Comparison of ENCODE assay signal across 14 cellular contexts in genomic region chr9:9612755-9613154, GRCh38.
A peak's percentile ranks its signal among the peaks of the same experiment; 100 is the strongest.
DNase-seq lines count a peak whose midpoint lies in the region; ATAC-seq and TF ChIP-seq lines count a peak whose summit lies in the region.
"Had no signal": no experiment of that assay in that cellular context is flagged by ENCODE, and none has a peak within 500 bp of the region (broad histone marks: within the 10 kb centered on the region; RNA-seq: fewer than 3 reads in every experiment).

No MANE protein-coding gene starts in this region.

- 0 out of 2 replicates have a peak overlapping the region, but pooled peaks have one; percentile 8 for H3K4me3 ChIP-seq in MM.1S (ENCODE audit: low read length)
- H3K4me3 ChIP-seq: esophagus muscularis mucosa had no signal

- H3K9me3 ChIP-seq in MM.1S (replicated peaks; ENCODE audit: insufficient read depth, low read length) = 0 out of 2 replicates have a peak, but pooled peaks cover 3% of the 10 kb centered on the region
- H3K9me3 ChIP-seq: esophagus muscularis mucosa had no signal

- no peaks in the 10 kb centered on the region for H3K27me3 ChIP-seq in MM.1S (replicated peaks; ENCODE audit: insufficient read depth, low read length)
- H3K27me3 ChIP-seq: esophagus muscularis mucosa had no signal

- H3K4me2 ChIP-seq in MM.1S (ENCODE audit: low read depth, low read length) = peak overlapping the region; percentile 58

- H3F3A ChIP-seq in MM.1S (ENCODE audit: insufficient read depth, low read length) = peaks cover 30% of the 10 kb centered on the region

- DNase-seq in MM.1S (peak; percentile 67), iPS-NIHi7 (ENCODE audit: extremely low spot score) (no peak), SIG-M5 (lab: John Stamatoyannopoulos, UW) (no peak), NCI-H1105 (lab: John Stamatoyannopoulos, UW) (no peak)
- no peak for DNase-seq in activated naive CD4-positive, alpha-beta T cell treated with anti-CD3 and anti-CD28 coated beads, Interleukin-2, amount 50 U/mL, for 72 hours (ENCODE audit: low spot score in 2 of 2)
- DNase-seq: activated CD4-positive, alpha-beta T cell treated with anti-CD3 and anti-CD28 coated beads, Interleukin-2, amount 50 U/mL, for 1 hour; activated naive CD4-positive, alpha-beta T cell treated with anti-CD3 and anti-CD28 coated beads, Interleukin-2, amount 50 U/mL, for 16 hours; activated T-cell treated with anti-CD3 and anti-CD28 coated beads for 4 hours; head of caudate nucleus; Karpas-422 had no signal

- H3K27ac ChIP-seq in MM.1S (ENCODE audit: low read length) = peak overlapping the region; percentile 87
- H3K27ac ChIP-seq: esophagus muscularis mucosa had no signal

- H3K4me1 ChIP-seq in MM.1S (ENCODE audit: low read length) = peaks cover 40% of the 10 kb centered on the region
- H3K4me1 ChIP-seq: esophagus muscularis mucosa had no signal

- TF ChIP-seq CTCF in MM.1S (IDR thresholded peaks at IDR 0.05; ENCODE audit: low read length) = no peak

- no peaks in the 10 kb centered on the region for H3K36me3 Mint-ChIP-seq in activated naive CD4-positive, alpha-beta T cell treated with anti-CD3 and anti-CD28 coated beads, Interleukin-2, amount 50 U/mL, for 72 hours

- H3K36me3 ChIP-seq in MM.1S (replicated peaks; ENCODE audit: insufficient read depth, low read length) = 0 out of 2 replicates have a peak, but pooled peaks cover 6% of the 10 kb centered on the region
- H3K36me3 ChIP-seq: esophagus muscularis mucosa had no signal

- no peaks in the 10 kb centered on the region for H3K79me2 ChIP-seq in MM.1S (ENCODE audit: low read length)

- H2AFZ ChIP-seq in MM.1S (ENCODE audit: low read length) = no peak overlapping the region

- H3K9me2 ChIP-seq in MM.1S (replicated peaks; ENCODE audit: insufficient read depth, low read length) = no peaks in the 10 kb centered on the region

- peaks cover 4 to 9% of the 10 kb centered on the region in 2 donors for H3K9me3 Mint-ChIP-seq in activated naive CD4-positive, alpha-beta T cell treated with anti-CD3 and anti-CD28 coated beads, Interleukin-2, amount 50 U/mL, for 72 hours

- H3K9ac ChIP-seq in MM.1S (ENCODE audit: low read length) = peak overlapping the region; percentile 38

- ATAC-seq in GM18517 (IDR thresholded peaks at IDR 0.05; ENCODE audit: unreplicated experiment) (peak; percentile 49), GM19463 (IDR thresholded peaks at IDR 0.05; ENCODE audit: unreplicated experiment) (peak; percentile 39), HG02852 (IDR thresholded peaks at IDR 0.05; ENCODE audit: unreplicated experiment) (peak; percentile 41)
- no peak for ATAC-seq in activated naive CD4-positive, alpha-beta T cell treated with anti-CD3 and anti-CD28 coated beads, Interleukin-2, amount 50 U/mL, for 72 hours

- no peaks in the 10 kb centered on the region for H4K20me1 ChIP-seq in MM.1S (ENCODE audit: insufficient read depth, low read length)

- H3K27ac Mint-ChIP-seq in activated naive CD4-positive, alpha-beta T cell treated with anti-CD3 and anti-CD28 coated beads, Interleukin-2, amount 50 U/mL, for 72 hours = no peak overlapping the region

Comparison
In these comparisons a context has a peak if more than half of its experiments do, and no peak if none do; other contexts are left out.
1. ATAC-seq: peak in GM18517 (single experiment), GM19463 (single experiment) and HG02852 (single experiment); none in activated naive CD4-positive, alpha-beta T cell treated with anti-CD3 and anti-CD28 coated beads, Interleukin-2, amount 50 U/mL, for 72 hours (0 of 2).